ENCODE assay signal across 8 cellular contexts in genomic region chr4:88659061-88659889, GRCh38. TPM values are rescaled to one million over a fixed set of nuclear protein-coding genes. Genes with fewer than 3 reads are reported as not detected.
DNase-seq lines count a peak whose midpoint lies in the region; ATAC-seq and TF ChIP-seq lines count a peak whose summit lies in the region.

No MANE protein-coding gene starts in this region.

- peaks cover 26% of the 10 kb centered on the region for H3K36me3 Mint-ChIP-seq in activated naive CD8-positive, alpha-beta T cell treated with anti-CD3 and anti-CD28 coated beads for 36 hours

- no peaks in the 10 kb centered on the region for H3K27me3 ChIP-seq in heart left ventricle

- 35 to 45% (median 40%) methylated on average over 4 of the region's 4 CpGs for WGBS in heart left ventricle, 4 donors

- ATAC-seq in GM18907 (IDR thresholded peaks at IDR 0.05; ENCODE audit: unreplicated experiment) = peak; percentile 98
- peak; percentile 89 for ATAC-seq in HG03039 (IDR thresholded peaks at IDR 0.05; ENCODE audit: unreplicated experiment)
- peak; percentile 86 to 97 (median 96) for ATAC-seq in heart left ventricle

- no peak overlapping the region for H3K4me3 Mint-ChIP-seq in activated naive CD8-positive, alpha-beta T cell treated with anti-CD3 and anti-CD28 coated beads for 36 hours

- no peaks in the 10 kb centered on the region for H3K9me3 ChIP-seq in heart left ventricle

- H3K4me1 Mint-ChIP-seq in activated naive CD8-positive, alpha-beta T cell treated with anti-CD3 and anti-CD28 coated beads for 36 hours = peaks cover 18% of the 10 kb centered on the region

- no peaks in the 10 kb centered on the region for H3K27me3 Mint-ChIP-seq in activated naive CD8-positive, alpha-beta T cell treated with anti-CD3 and anti-CD28 coated beads for 36 hours

- H3K27ac ChIP-seq in heart left ventricle = peak overlapping the region in 4 of 12 donors; percentile 8 to 48 (median 30)

- peaks cover 0 to 90% (median 42%) of the 10 kb centered on the region in 9 donors for H3K36me3 ChIP-seq in heart left ventricle

- intact Hi-C loops in heart left ventricle (cut with DNase I) = loop anchor here in 9 of 10 donors (1.0 to 10.0 kb wide), 6 partner anchors 64 to 122 kb away; partner anchors contain the start of gene HERC3 (in 5 of the 9)

- H3K27ac Mint-ChIP-seq in activated naive CD8-positive, alpha-beta T cell treated with anti-CD3 and anti-CD28 coated beads for 36 hours = no peak overlapping the region

- no peak for TF ChIP-seq POLR2A in heart left ventricle (IDR thresholded peaks at IDR 0.05)

- H3K4me1 ChIP-seq in heart left ventricle = peaks cover 0 to 6% (median 0%) of the 10 kb centered on the region in 12 donors

- TF ChIP-seq CTCF in heart left ventricle (IDR thresholded peaks at IDR 0.05) (peak; percentile 56 to 85 (median 77)), retinal pigment epithelial cell (conservative IDR thresholded peaks at IDR 0.05; ENCODE audit: low read depth, low read length) (peak; percentile 94)

- DNase-seq in DMS53 (lab: John Stamatoyannopoulos, UW) = peak; percentile 72
- peak; percentile 84 for DNase-seq in NCI-H82 (lab: John Stamatoyannopoulos, UW)
- peak; percentile 11 for DNase-seq in activated naive CD8-positive, alpha-beta T cell treated with anti-CD3 and anti-CD28 coated beads for 36 hours
- DNase-seq in heart left ventricle = peak in 3 of 5 donors; percentile 30 to 47 (median 34)
- DNase-seq in retinal pigment epithelial cell (ENCODE audit: low read depth) = peak; percentile 83
- no peak for DNase-seq in NCI-H187 (lab: John Stamatoyannopoulos, UW)

- H3K4me3 ChIP-seq in heart left ventricle (no peak overlapping the region), retinal pigment epithelial cell (ENCODE audit: low read length) (no peak overlapping the region)

- no peaks in the 10 kb centered on the region for H3K9me3 Mint-ChIP-seq in activated naive CD8-positive, alpha-beta T cell treated with anti-CD3 and anti-CD28 coated beads for 36 hours

RNA-seq across cellular contexts. Expression of gene NAP1L5, which starts 38.4 kb away (rescaled TPM):
- total RNA-seq in activated naive CD8-positive, alpha-beta T cell treated with anti-CD3 and anti-CD28 coated beads for 36 hours = 1 to 10 TPM; 8.2 to 8.4 TPM
- 1 to 10 TPM; 2.7 to 7.9 (median 4.5) TPM for total RNA-seq in heart left ventricle
- polyA plus RNA-seq in heart left ventricle = 1 to 10 TPM; 3.9 to 5.3 TPM

Comparison
In these comparisons a context has a peak if more than half of its experiments do, and no peak if none do; other contexts are left out.
1. DNase-seq: peak in DMS53 (single experiment), NCI-H82 (single experiment), activated naive CD8-positive, alpha-beta T cell treated with anti-CD3 and anti-CD28 coated beads for 36 hours (single experiment), heart left ventricle (3 of 5) and retinal pigment epithelial cell (single experiment); none in NCI-H187 (0 of 2).
2. Peak in every context shown above with its lines, with median percentiles within 50 percentile points of each other: ATAC-seq.